Comparison of ENCODE assay signal across 9 cellular contexts in the genomic region with DNA sequence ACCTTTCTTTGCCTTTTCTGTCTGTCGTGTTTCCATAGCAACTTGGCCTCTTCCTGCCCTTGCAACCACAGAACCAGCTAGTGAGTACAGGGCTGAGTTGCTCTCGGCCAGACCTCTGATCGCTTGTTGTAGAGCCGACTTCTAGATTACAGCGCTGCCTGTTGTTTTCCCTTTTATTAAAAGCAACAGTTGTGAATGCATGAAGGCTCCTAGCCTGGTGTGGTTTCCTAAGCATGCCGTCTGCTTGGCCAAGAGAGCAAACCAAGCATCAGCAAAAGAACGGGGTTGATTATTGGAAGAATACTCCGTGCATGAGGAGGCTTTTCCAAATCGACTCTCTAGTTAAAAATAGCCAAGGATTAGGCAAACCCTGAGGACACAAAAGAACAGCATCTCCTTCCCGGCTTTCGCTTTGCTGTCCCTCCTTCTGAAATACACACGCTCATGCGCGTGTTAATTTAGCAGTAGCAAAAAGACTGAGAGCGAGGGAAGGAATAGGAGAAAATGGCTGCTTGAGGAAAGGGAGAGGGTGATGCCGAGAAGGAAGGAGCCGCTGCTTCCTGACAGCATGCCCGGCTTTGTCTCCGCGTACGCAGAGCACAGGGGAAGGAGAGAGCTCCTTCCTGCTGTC.
A peak's percentile ranks its signal among the peaks of the same experiment; 100 is the strongest.
DNase-seq lines count a peak whose midpoint lies in the region; ATAC-seq, FAIRE-seq and TF ChIP-seq lines count a peak whose summit lies in the region.
"Had no signal": no experiment of that assay in that cellular context is flagged by ENCODE, and none has a peak within 500 bp of the region (broad histone marks: within the 10 kb centered on the region; RNA-seq: fewer than 3 reads in every experiment).

No MANE protein-coding gene starts in this region.

- TF ChIP-seq RAD21 in HepG2 (CRISPR knock-in tag; IDR thresholded peaks at IDR 0.05): no peak

- in situ Hi-C loops in HepG2 (cut with HindIII; ENCODE audit: extremely low pct_ligation_motif_present, low pct_unique_long_range_greater_than_20kb): no loop called here

- ATAC-seq in HepG2 (no peak), GM19452 (IDR thresholded peaks at IDR 0.05; ENCODE audit: unreplicated experiment) (no peak)

- POLR2A ChIA-PET in HepG2 (lab: Yijun Ruan, JAX): no interaction called here

- H4K20me1 ChIP-seq in HepG2 (ENCODE audit: insufficient read depth, low read length): no peaks in the 10 kb centered on the region

- H3K4me2 ChIP-seq in HepG2 (ENCODE audit: low read depth, low read length): no peak overlapping the region

- no TSS peak for BruUV-seq in HepG2 (replicated peaks; lab: Mats Ljungman, UMichigan)

- DNase-seq in Daoy (ENCODE audit: low read depth) (peak; percentile 48), foreskin fibroblast (peak; percentile 55 to 78), putamen (ENCODE audit: low spot score) (peak; percentile 53), HepG2 (ENCODE audit: low spot score) (no peak), MV-4-11 (lab: John Stamatoyannopoulos, UW) (no peak), ureter (ENCODE audit: low spot score) (no peak)

- TF ChIP-seq CTCF in VCaP (conservative IDR thresholded peaks at IDR 0.05) (no peak), foreskin fibroblast (IDR thresholded peaks at IDR 0.05; ENCODE audit: low read depth, low read length) (no peak), HepG2 (CRISPR knock-in tag; IDR thresholded peaks at IDR 0.05) (no peak)

- no peak for FAIRE-seq in HepG2 (lab: Jason Lieb, UNC)
- FAIRE-seq: colon had no signal

- H2AFZ ChIP-seq in HepG2 (ENCODE audit: low read length): no peak overlapping the region

- 71% methylated on average over 21 of the region's 21 CpGs for WGBS in HepG2 (ENCODE audit: low lambda C conversion rate)

- intact Hi-C loops in HepG2 (cut with micrococcal nuclease; ENCODE audit: unreplicated experiment): no loop called here

- no peaks in the 10 kb centered on the region for H3K79me2 ChIP-seq in HepG2 (ENCODE audit: insufficient read depth, low read length)

- H3K27ac ChIP-seq in VCaP (peak overlapping the region; percentile 28; the same call in 1 of the 2 replicates), HepG2 (ENCODE audit: extremely low read length, insufficient read depth, low read length) (no peak overlapping the region)

- peaks cover 2 to 18% of the 10 kb centered on the region in 2 experiments; a peak in 3 of 5 replicates for H3K27me3 ChIP-seq in HepG2 (ENCODE audit: control insufficient read depth in 1 of 2, insufficient read depth in 2 of 2, low read length in 2 of 2)

- H3K36me3 ChIP-seq in HepG2 (replicated peaks in 1 of 2; ENCODE audit: control insufficient read depth in 1 of 2, insufficient read depth in 2 of 2, low read length in 2 of 2): no peaks in the 10 kb centered on the region

- no peak for TF ChIP-seq EP300 in HepG2 (IDR thresholded peaks at IDR 0.05; ENCODE audit: low read depth in 2 of 2, low read length in 2 of 2)
- TF ChIP-seq EP300 in HepG2 (CRISPR knock-in tag; IDR thresholded peaks at IDR 0.05; ENCODE audit: borderline replicate concordance): no peak

- H3K4me3 ChIP-seq in foreskin fibroblast (ENCODE audit: low read depth in 1 of 2, low read length in 2 of 2): peak overlapping the region; percentile 27 to 43
- no peak overlapping the region for H3K4me3 ChIP-seq in HepG2 (replicated peaks in 1 of 3; ENCODE audit: insufficient read depth in 1 of 3, low read depth in 2 of 3, low read length in 3 of 3)

- CTCF ChIA-PET in HepG2 (lab: Yijun Ruan, JAX; ENCODE audit: low intra/inter-chr PET ratio, low total read pairs): no interaction called here

- H3K9ac ChIP-seq in HepG2 (ENCODE audit: insufficient read depth, low read depth, low read length): no peak overlapping the region

- no peak for TF ChIP-seq POLR2A in HepG2 (IDR thresholded peaks at IDR 0.05; ENCODE audit: insufficient read depth in 1 of 2, low read depth in 2 of 2, low read length in 2 of 2)

- H3K4me1 ChIP-seq in HepG2 (ENCODE audit: insufficient read depth, low read length): peaks cover 23% of the 10 kb centered on the region

- H3K9me3 ChIP-seq in HepG2 (ENCODE audit: low read length): no peaks in the 10 kb centered on the region

TF ChIP-seq in HepG2, 621 proteins besides CTCF, POLR2A, EP300 and RAD21:
- TF ChIP-seq ZSCAN21 (CRISPR knock-in tag; IDR thresholded peaks at IDR 0.05; ENCODE audit: borderline replicate concordance) (no peak), CC2D1A (CRISPR knock-in tag; IDR thresholded peaks at IDR 0.05) (no peak), GFI1 (CRISPR knock-in tag; IDR thresholded peaks at IDR 0.05; ENCODE audit: borderline replicate concordance) (no peak), ZNF878 (CRISPR knock-in tag; IDR thresholded peaks at IDR 0.05) (no peak), MTF1 (CRISPR knock-in tag; IDR thresholded peaks at IDR 0.05) (no peak), ZNF263 (CRISPR knock-in tag; IDR thresholded peaks at IDR 0.05) (no peak), NR2F2 (IDR thresholded peaks at IDR 0.05; ENCODE audit: borderline replicate concordance, low read depth) (no peak), ZNF672 (CRISPR knock-in tag; IDR thresholded peaks at IDR 0.05) (no peak), ZNF207 (IDR thresholded peaks at IDR 0.05; ENCODE audit: borderline replicate concordance) (no peak), ZNF343 (CRISPR knock-in tag; IDR thresholded peaks at IDR 0.05) (no peak), MEIS1 (CRISPR knock-in tag; IDR thresholded peaks at IDR 0.05; ENCODE audit: borderline replicate concordance) (no peak), ZNF558 (CRISPR knock-in tag; IDR thresholded peaks at IDR 0.05; ENCODE audit: borderline replicate concordance) (no peak), ZMAT5 (CRISPR knock-in tag; IDR thresholded peaks at IDR 0.05; ENCODE audit: borderline replicate concordance, low read depth) (no peak), DMAP1 (CRISPR knock-in tag; IDR thresholded peaks at IDR 0.05) (no peak)
- TF ChIP-seq, protein P1, sequence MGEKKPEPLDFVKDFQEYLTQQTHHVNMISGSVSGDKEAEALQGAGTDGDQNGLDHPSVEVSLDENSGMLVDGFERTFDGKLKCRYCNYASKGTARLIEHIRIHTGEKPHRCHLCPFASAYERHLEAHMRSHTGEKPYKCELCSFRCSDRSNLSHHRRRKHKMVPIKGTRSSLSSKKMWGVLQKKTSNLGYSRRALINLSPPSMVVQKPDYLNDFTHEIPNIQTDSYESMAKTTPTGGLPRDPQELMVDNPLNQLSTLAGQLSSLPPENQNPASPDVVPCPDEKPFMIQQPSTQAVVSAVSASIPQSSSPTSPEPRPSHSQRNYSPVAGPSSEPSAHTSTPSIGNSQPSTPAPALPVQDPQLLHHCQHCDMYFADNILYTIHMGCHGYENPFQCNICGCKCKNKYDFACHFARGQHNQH (CRISPR knock-in tag; IDR thresholded peaks at IDR 0.05): no peak

Comparison
In these comparisons a context has a peak if more than half of its experiments do, and no peak if none do; other contexts are left out.
1. DNase-seq: peak in Daoy (single experiment), foreskin fibroblast (2 of 2) and putamen (single experiment); none in HepG2 (single experiment), MV-4-11 (single experiment) and ureter (single experiment).
2. H3K4me3 ChIP-seq: peak in foreskin fibroblast (2 of 2); none in HepG2 (0 of 3).